18 cellular contexts compared by ENCODE assay signal in the genomic region with DNA sequence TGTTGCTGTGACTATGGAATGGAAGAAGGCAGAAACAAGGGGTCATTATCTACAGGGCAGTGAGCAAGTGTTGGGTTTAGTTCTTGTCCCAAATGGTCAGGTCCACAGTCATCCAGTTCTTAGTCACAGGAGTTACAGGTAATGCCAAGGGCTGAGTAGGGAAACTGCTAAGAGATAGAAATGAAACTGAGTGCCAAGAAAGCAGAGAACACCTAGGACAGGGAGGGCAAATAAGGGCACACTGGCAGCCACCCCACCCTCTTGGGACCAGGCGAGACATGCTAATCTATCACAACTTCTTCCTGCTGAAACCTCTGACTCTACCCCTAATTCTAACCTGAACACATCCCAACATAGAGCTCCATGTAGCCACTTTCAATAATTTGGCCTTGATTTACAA.
A peak's percentile ranks its signal among the peaks of the same experiment; 100 is the strongest.
DNase-seq lines count a peak whose midpoint lies in the region; ATAC-seq and TF ChIP-seq lines count a peak whose summit lies in the region.
"Had no signal": no experiment of that assay in that cellular context is flagged by ENCODE, and none has a peak within 500 bp of the region (broad histone marks: within the 10 kb centered on the region; RNA-seq: fewer than 3 reads in every experiment).

No MANE protein-coding gene starts in this region.

- ATAC-seq in gastrocnemius medialis = peak; percentile 75 to 77

- CTCF ChIA-PET in RWPE1 (lab: Yijun Ruan, JAX) = interaction anchor here (0.6 to 1.4 kb wide), 2 partner anchors 45 to 46 kb away, joined by 3 to 4 read pairs; no protein-coding TSS in a partner anchor

- in situ Hi-C loops in gastrocnemius medialis (cut with MboI; ENCODE audit: low sequenced_read_pairs in 4 of 4) = no loop called here

- intact Hi-C loops in gastrocnemius medialis (cut with DNase I; ENCODE audit: low total_unique reads) = no loop called here

- no peaks in the 10 kb centered on the region for H3K9me3 ChIP-seq in gastrocnemius medialis
- H3K9me3 ChIP-seq: HAP-1, MG63 had no signal

- H3K4me3 ChIP-seq in epithelial cell of esophagus (ENCODE audit: low read length) = no peak overlapping the region
- H3K4me3 ChIP-seq in gastrocnemius medialis = no peak overlapping the region
- H3K4me3 ChIP-seq: HAP-1, MG63, PC-9 had no signal

- no peak for DNase-seq in RWPE1 (ENCODE audit: low spot score)
- DNase-seq in epithelial cell of esophagus (ENCODE audit: low read depth) = peak; percentile 26
- peak; percentile 40 to 54 for DNase-seq in gastrocnemius medialis
- no peak for DNase-seq in anterior cingulate cortex (lab: John Stamatoyannopoulos, UW)
- DNase-seq in kidney tubule cell (ENCODE audit: low spot score) = no peak
- DNase-seq in NCI-H1436 (lab: John Stamatoyannopoulos, UW) = no peak
- DNase-seq in NCI-H2107 (lab: John Stamatoyannopoulos, UW) = no peak
- DNase-seq: AML-193; CD4-positive, alpha-beta memory T cell; KG1; MG63; NCI-H1092 treated with DMSO at 0.1 percent for 48 hours; NCI-H1694 treated with DMSO at 0.1 percent for 48 hours; NCI-H446; PC-9; SHP77 had no signal

- H3K4me1 ChIP-seq in gastrocnemius medialis = peaks cover 34 to 49% of the 10 kb centered on the region in 2 donors
- H3K4me1 ChIP-seq: HAP-1 had no signal

- H3K27ac ChIP-seq in C4-2B = peak overlapping the region; percentile 90
- H3K27ac ChIP-seq in RWPE1 = peak overlapping the region; percentile 87
- H3K27ac ChIP-seq in gastrocnemius medialis = peak overlapping the region; percentile 19 to 80 (median 48)
- H3K27ac ChIP-seq: PC-9 had no signal

- POLR2A ChIA-PET in RWPE1 (lab: Yijun Ruan, JAX; ENCODE audit: low non-redundant PET) = no interaction called here

- H3K27me3 ChIP-seq in gastrocnemius medialis = no peaks in the 10 kb centered on the region
- H3K27me3 ChIP-seq: MG63 had no signal

- TF ChIP-seq CTCF in C4-2B (conservative IDR thresholded peaks at IDR 0.05) = no peak
- TF ChIP-seq CTCF in RWPE1 (conservative IDR thresholded peaks at IDR 0.05; ENCODE audit: low read depth) = no peak
- no peak for TF ChIP-seq CTCF in epithelial cell of esophagus (IDR thresholded peaks at IDR 0.05; ENCODE audit: insufficient read depth, low read depth, low read length, missing control alignments)
- TF ChIP-seq CTCF in gastrocnemius medialis (IDR thresholded peaks at IDR 0.05 in 4 of 5, conservative IDR thresholded peaks at IDR 0.05 in 1 of 5) = no peak

- no peak for TF ChIP-seq POLR2A in gastrocnemius medialis (IDR thresholded peaks at IDR 0.05)

- H3K36me3 ChIP-seq in gastrocnemius medialis = no peaks in the 10 kb centered on the region
- H3K36me3 ChIP-seq: HAP-1, MG63 had no signal

Comparison
In these comparisons a context has a peak if more than half of its experiments do, and no peak if none do; other contexts are left out.
1. DNase-seq: peak in epithelial cell of esophagus (single experiment) and gastrocnemius medialis (2 of 2); none in RWPE1 (single experiment), anterior cingulate cortex (0 of 58), kidney tubule cell (single experiment), NCI-H1436 (single experiment) and NCI-H2107 (single experiment).
2. Peak in every context shown above with its lines, with median percentiles within 50 percentile points of each other: H3K27ac ChIP-seq.